In the genomic region with DNA sequence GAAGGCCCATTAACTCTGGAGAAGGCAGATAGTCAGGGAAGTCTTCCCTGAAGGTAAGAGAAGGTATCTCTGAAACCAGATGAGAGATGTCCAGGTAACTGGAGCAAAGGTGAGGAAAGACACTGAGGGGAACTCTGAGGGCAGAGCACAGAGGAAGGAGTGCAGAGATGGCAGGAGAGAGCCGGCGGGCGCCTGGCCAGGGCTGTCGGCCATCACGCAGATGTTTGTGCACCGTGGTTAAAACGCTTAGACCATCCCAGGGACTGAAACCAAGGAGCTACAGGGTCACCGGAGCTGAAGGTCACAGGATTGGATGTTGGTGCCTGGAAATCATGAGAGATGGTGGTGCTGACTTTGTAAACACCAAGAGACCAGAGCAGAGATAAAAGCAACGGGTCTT, we compare ENCODE assay signal across 1 cellular context.
TF ChIP-seq lines count a peak whose summit lies in the region.

No MANE protein-coding gene starts in this region.

TF ChIP-seq in HepG2, 621 proteins besides CTCF, POLR2A, EP300 and RAD21:
- TF ChIP-seq GTF2F1 (IDR thresholded peaks at IDR 0.05; ENCODE audit: low read length) (no peak), ZNF75D (CRISPR knock-in tag; IDR thresholded peaks at IDR 0.05; ENCODE audit: borderline replicate concordance) (no peak), NFATC3 (CRISPR knock-in tag; IDR thresholded peaks at IDR 0.05) (no peak), MTA3 (CRISPR knock-in tag; IDR thresholded peaks at IDR 0.05) (no peak), NFIC (IDR thresholded peaks at IDR 0.05; ENCODE audit: low read length) (no peak), CCDC6 (CRISPR knock-in tag; IDR thresholded peaks at IDR 0.05) (no peak), GABPA (IDR thresholded peaks at IDR 0.05; ENCODE audit: low read depth, low read length) (no peak), GABPA (CRISPR knock-in tag; IDR thresholded peaks at IDR 0.05; ENCODE audit: low read depth) (no peak), ZNF264 (CRISPR knock-in tag; IDR thresholded peaks at IDR 0.05) (no peak)
- TF ChIP-seq, protein P1, sequence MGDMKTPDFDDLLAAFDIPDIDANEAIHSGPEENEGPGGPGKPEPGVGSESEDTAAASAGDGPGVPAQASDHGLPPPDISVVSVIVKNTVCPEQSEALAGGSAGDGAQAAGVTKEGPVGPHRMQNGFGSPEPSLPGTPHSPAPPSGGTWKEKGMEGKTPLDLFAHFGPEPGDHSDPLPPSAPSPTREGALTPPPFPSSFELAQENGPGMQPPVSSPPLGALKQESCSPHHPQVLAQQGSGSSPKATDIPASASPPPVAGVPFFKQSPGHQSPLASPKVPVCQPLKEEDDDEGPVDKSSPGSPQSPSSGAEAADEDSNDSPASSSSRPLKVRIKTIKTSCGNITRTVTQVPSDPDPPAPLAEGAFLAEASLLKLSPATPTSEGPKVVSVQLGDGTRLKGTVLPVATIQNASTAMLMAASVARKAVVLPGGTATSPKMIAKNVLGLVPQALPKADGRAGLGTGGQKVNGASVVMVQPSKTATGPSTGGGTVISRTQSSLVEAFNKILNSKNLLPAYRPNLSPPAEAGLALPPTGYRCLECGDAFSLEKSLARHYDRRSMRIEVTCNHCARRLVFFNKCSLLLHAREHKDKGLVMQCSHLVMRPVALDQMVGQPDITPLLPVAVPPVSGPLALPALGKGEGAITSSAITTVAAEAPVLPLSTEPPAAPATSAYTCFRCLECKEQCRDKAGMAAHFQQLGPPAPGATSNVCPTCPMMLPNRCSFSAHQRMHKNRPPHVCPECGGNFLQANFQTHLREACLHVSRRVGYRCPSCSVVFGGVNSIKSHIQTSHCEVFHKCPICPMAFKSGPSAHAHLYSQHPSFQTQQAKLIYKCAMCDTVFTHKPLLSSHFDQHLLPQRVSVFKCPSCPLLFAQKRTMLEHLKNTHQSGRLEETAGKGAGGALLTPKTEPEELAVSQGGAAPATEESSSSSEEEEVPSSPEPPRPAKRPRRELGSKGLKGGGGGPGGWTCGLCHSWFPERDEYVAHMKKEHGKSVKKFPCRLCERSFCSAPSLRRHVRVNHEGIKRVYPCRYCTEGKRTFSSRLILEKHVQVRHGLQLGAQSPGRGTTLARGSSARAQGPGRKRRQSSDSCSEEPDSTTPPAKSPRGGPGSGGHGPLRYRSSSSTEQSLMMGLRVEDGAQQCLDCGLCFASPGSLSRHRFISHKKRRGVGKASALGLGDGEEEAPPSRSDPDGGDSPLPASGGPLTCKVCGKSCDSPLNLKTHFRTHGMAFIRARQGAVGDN (CRISPR knock-in tag; IDR thresholded peaks at IDR 0.05) = no peak
- TF ChIP-seq, protein P2, sequence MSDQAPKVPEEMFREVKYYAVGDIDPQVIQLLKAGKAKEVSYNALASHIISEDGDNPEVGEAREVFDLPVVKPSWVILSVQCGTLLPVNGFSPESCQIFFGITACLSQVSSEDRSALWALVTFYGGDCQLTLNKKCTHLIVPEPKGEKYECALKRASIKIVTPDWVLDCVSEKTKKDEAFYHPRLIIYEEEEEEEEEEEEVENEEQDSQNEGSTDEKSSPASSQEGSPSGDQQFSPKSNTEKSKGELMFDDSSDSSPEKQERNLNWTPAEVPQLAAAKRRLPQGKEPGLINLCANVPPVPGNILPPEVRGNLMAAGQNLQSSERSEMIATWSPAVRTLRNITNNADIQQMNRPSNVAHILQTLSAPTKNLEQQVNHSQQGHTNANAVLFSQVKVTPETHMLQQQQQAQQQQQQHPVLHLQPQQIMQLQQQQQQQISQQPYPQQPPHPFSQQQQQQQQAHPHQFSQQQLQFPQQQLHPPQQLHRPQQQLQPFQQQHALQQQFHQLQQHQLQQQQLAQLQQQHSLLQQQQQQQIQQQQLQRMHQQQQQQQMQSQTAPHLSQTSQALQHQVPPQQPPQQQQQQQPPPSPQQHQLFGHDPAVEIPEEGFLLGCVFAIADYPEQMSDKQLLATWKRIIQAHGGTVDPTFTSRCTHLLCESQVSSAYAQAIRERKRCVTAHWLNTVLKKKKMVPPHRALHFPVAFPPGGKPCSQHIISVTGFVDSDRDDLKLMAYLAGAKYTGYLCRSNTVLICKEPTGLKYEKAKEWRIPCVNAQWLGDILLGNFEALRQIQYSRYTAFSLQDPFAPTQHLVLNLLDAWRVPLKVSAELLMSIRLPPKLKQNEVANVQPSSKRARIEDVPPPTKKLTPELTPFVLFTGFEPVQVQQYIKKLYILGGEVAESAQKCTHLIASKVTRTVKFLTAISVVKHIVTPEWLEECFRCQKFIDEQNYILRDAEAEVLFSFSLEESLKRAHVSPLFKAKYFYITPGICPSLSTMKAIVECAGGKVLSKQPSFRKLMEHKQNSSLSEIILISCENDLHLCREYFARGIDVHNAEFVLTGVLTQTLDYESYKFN (CRISPR knock-in tag; conservative IDR thresholded peaks at IDR 0.05) = no peak
- TF ChIP-seq, protein P3, sequence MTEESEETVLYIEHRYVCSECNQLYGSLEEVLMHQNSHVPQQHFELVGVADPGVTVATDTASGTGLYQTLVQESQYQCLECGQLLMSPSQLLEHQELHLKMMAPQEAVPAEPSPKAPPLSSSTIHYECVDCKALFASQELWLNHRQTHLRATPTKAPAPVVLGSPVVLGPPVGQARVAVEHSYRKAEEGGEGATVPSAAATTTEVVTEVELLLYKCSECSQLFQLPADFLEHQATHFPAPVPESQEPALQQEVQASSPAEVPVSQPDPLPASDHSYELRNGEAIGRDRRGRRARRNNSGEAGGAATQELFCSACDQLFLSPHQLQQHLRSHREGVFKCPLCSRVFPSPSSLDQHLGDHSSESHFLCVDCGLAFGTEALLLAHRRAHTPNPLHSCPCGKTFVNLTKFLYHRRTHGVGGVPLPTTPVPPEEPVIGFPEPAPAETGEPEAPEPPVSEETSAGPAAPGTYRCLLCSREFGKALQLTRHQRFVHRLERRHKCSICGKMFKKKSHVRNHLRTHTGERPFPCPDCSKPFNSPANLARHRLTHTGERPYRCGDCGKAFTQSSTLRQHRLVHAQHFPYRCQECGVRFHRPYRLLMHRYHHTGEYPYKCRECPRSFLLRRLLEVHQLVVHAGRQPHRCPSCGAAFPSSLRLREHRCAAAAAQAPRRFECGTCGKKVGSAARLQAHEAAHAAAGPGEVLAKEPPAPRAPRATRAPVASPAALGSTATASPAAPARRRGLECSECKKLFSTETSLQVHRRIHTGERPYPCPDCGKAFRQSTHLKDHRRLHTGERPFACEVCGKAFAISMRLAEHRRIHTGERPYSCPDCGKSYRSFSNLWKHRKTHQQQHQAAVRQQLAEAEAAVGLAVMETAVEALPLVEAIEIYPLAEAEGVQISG (CRISPR knock-in tag; IDR thresholded peaks at IDR 0.05) = no peak
